ENCODE assay signal across 23 cellular contexts in genomic region chr5:423233-423565, GRCh38. TPM values are rescaled to one million over a fixed set of nuclear protein-coding genes. Genes with fewer than 3 reads are reported as not detected.
DNase-seq lines count a peak whose midpoint lies in the region; ATAC-seq and TF ChIP-seq lines count a peak whose summit lies in the region.
"Had no signal": no experiment of that assay in that cellular context is flagged by ENCODE, and none has a peak within 500 bp of the region (broad histone marks: within the 10 kb centered on the region; RNA-seq: fewer than 3 reads in every experiment).

No MANE protein-coding gene starts in this region.

- peak overlapping the region; percentile 13 for H3K27ac Mint-ChIP-seq in activated CD8-positive, alpha-beta T cell treated with anti-CD3 and anti-CD28 coated beads for 36 hours
- H3K27ac Mint-ChIP-seq in neural crest cell (ENCODE audit: unreplicated experiment), result peak overlapping the region; percentile 50
- no peak overlapping the region for H3K27ac Mint-ChIP-seq in glutamatergic neuron (ENCODE audit: unreplicated experiment)
- H3K27ac Mint-ChIP-seq: B cell had no signal

- H2BK5ac ChIP-seq in neuronal stem cell (ENCODE audit: low read length), result no peak overlapping the region

- H3K18ac ChIP-seq in neuronal stem cell (ENCODE audit: low read length), result no peak overlapping the region

- H3K14ac ChIP-seq in neuronal stem cell (ENCODE audit: low read length), result no peak overlapping the region

- no peak overlapping the region for H2BK120ac ChIP-seq in neuronal stem cell (ENCODE audit: low read depth, low read length)

- H3K9ac ChIP-seq in BLaER1 (no peak overlapping the region), neuronal stem cell (ENCODE audit: low read depth, low read length, poor library complexity) (no peak overlapping the region)

- peaks cover 24% of the 10 kb centered on the region for H3K36me3 Mint-ChIP-seq in activated CD8-positive, alpha-beta T cell treated with anti-CD3 and anti-CD28 coated beads for 36 hours (ENCODE audit: low read depth)
- H3K36me3 Mint-ChIP-seq in neural crest cell (ENCODE audit: low read depth), result peaks cover 4% of the 10 kb centered on the region
- H3K36me3 Mint-ChIP-seq in glutamatergic neuron (ENCODE audit: unreplicated experiment), result no peaks in the 10 kb centered on the region

- no peak overlapping the region for H2BK15ac ChIP-seq in neuronal stem cell (ENCODE audit: low read length)

- DNase-seq in activated CD4-positive, CD25-positive, alpha-beta regulatory T cell treated with anti-CD3 and anti-CD28 coated beads, Interleukin-2, amount 50 U/mL, for 72 hours, result peak; percentile 22
- DNase-seq in activated CD8-positive, alpha-beta T cell treated with anti-CD3 and anti-CD28 coated beads for 36 hours, result no peak
- no peak for DNase-seq in neural crest cell (ENCODE audit: low read depth, low spot score)
- DNase-seq in neuronal stem cell (ENCODE audit: low spot score), result no peak
- DNase-seq in glutamatergic neuron, result no peak
- DNase-seq: activated CD8-positive, alpha-beta memory T cell treated with anti-CD3 and anti-CD28 coated beads, Interleukin-2, amount 50 U/mL, for 4 hours; COR-L47; DND-41; effector CD8-positive, alpha-beta T cell; NCI-H146; NCI-H526 treated with DMSO at 0.1 percent for 48 hours; stimulated activated CD4-positive, alpha-beta T cell treated with anti-CD3 and anti-CD28 coated beads, Interleukin-4, amount 100 ng/mL, for 1 hour; stimulated activated naive CD8-positive, alpha-beta T cell treated with anti-CD3 and anti-CD28 coated beads, Interleukin-15, Interleukin-2, amounts not matched to agents 100 U/mL and 50 U/mL, for 24 hours; T1000 had no signal

- H3K4me2 ChIP-seq in BLaER1, result peak overlapping the region; percentile 66
- no peak overlapping the region for H3K4me2 ChIP-seq in neuronal stem cell (ENCODE audit: insufficient read depth, low read length, poor library complexity, severe bottlenecking)

- H3K4me3 ChIP-seq in BLaER1 (no peak overlapping the region), neuronal stem cell (ENCODE audit: low read length in 2 of 2) (no peak overlapping the region)
- H3K4me3 ChIP-seq: K562, lung had no signal

- H3K4ac ChIP-seq in neuronal stem cell (ENCODE audit: low read length), result no peak overlapping the region

- no peak for TF ChIP-seq CTCF in activated CD8-positive, alpha-beta T cell treated with anti-CD3 and anti-CD28 coated beads for 36 hours (IDR thresholded peaks at IDR 0.05)
- no peak for TF ChIP-seq CTCF in neural crest cell (conservative IDR thresholded peaks at IDR 0.05)
- no peak for TF ChIP-seq CTCF in glutamatergic neuron (IDR thresholded peaks at IDR 0.05; ENCODE audit: partially characterized antibody, unreplicated experiment)

- CTCF ChIA-PET in activated CD8-positive, alpha-beta T cell treated with anti-CD3 and anti-CD28 coated beads for 36 hours (lab: Charles Lee), result interaction anchor here (2.2 kb wide), 1 partner anchor 106 kb away, joined by 8 read pairs; no protein-coding TSS in a partner anchor

- POLR2A ChIA-PET in activated CD8-positive, alpha-beta T cell treated with anti-CD3 and anti-CD28 coated beads for 36 hours (lab: Charles Lee), result interaction anchor here (0.5 to 1.8 kb wide), 2 partner anchors 28 to 114 kb away, joined by 3 to 4 read pairs; no protein-coding TSS in a partner anchor

- H2BK12ac ChIP-seq in neuronal stem cell (ENCODE audit: low read length), result no peak overlapping the region

- H3K27ac ChIP-seq in BLaER1 (no peak overlapping the region), neuronal stem cell (replicated peaks; ENCODE audit: low read length) (no peak overlapping the region)

- no peak overlapping the region for H2AFZ ChIP-seq in neuronal stem cell (ENCODE audit: low read length)

- peaks cover 8% of the 10 kb centered on the region; the same call in 1 of the 2 replicates for H3K9me3 ChIP-seq in BLaER1
- H3K9me3 ChIP-seq in neuronal stem cell (replicated peaks in 1 of 2; ENCODE audit: control insufficient read depth in 2 of 2, insufficient read depth in 1 of 2, low read depth in 1 of 2, low read length in 2 of 2), result peaks cover 0 to 4% of the 10 kb centered on the region in 2 donors

- no peak overlapping the region for H3K4me3 Mint-ChIP-seq in activated CD8-positive, alpha-beta T cell treated with anti-CD3 and anti-CD28 coated beads for 36 hours
- H3K4me3 Mint-ChIP-seq in neural crest cell (no peak overlapping the region), glutamatergic neuron (ENCODE audit: unreplicated experiment) (no peak overlapping the region)
- H3K4me3 Mint-ChIP-seq: B cell had no signal

- no peaks in the 10 kb centered on the region for H4K20me1 ChIP-seq in BLaER1

- H4K8ac ChIP-seq in neuronal stem cell (ENCODE audit: low read depth, low read length), result no peak overlapping the region

- H3K9me3 Mint-ChIP-seq in activated CD8-positive, alpha-beta T cell treated with anti-CD3 and anti-CD28 coated beads for 36 hours, result no peaks in the 10 kb centered on the region
- H3K9me3 Mint-ChIP-seq in neural crest cell (peaks cover 8% of the 10 kb centered on the region), glutamatergic neuron (ENCODE audit: unreplicated experiment) (peaks cover 7% of the 10 kb centered on the region)

- intact Hi-C loops in activated CD8-positive, alpha-beta T cell treated with anti-CD3 and anti-CD28 coated beads for 36 hours (cut with micrococcal nuclease), result no loop called here

- H3K4me1 ChIP-seq in BLaER1, result peaks cover 61% of the 10 kb centered on the region
- peaks cover 0 to 5% of the 10 kb centered on the region in 2 donors for H3K4me1 ChIP-seq in neuronal stem cell (ENCODE audit: control insufficient read depth in 2 of 2, insufficient read depth in 1 of 2, low read depth in 1 of 2, low read length in 2 of 2)

- H3K23ac ChIP-seq in neuronal stem cell (ENCODE audit: low read depth, low read length, poor library complexity), result no peak overlapping the region

- no CpG with 5 or more reads among the region's 9 CpGs for WGBS in neuronal stem cell (ENCODE audit: extremely low coverage in 2 of 2, insufficient read length in 2 of 2, insufficient replicate concordance in 1 of 2), 2 donors

- no peak overlapping the region for H4K91ac ChIP-seq in neuronal stem cell (ENCODE audit: low read depth, low read length, poor library complexity)

- H3K36me3 ChIP-seq in BLaER1 (peaks cover 4% of the 10 kb centered on the region; the same call in 1 of the 2 replicates), neuronal stem cell (replicated peaks in 1 of 2; ENCODE audit: control insufficient read depth in 2 of 2, insufficient read depth in 2 of 2, low read length in 2 of 2) (no peaks in the 10 kb centered on the region)

- H3K79me1 ChIP-seq in neuronal stem cell (ENCODE audit: low read depth, low read length), result no peaks in the 10 kb centered on the region

- ATAC-seq in activated CD4-positive, CD25-positive, alpha-beta regulatory T cell treated with anti-CD3 and anti-CD28 coated beads, Interleukin-2, amount 50 U/mL, for 24 hours, result no peak
- ATAC-seq in activated CD8-positive, alpha-beta T cell treated with anti-CD3 and anti-CD28 coated beads for 36 hours, result no peak
- no peak for ATAC-seq in HG02884 (IDR thresholded peaks at IDR 0.05; ENCODE audit: unreplicated experiment)
- ATAC-seq: esophagus mucosa; HCT116; SK-N-SH treated with all-trans-retinoic acid at 6 μM for 48 hours; stimulated activated naive CD8-positive, alpha-beta T cell treated with anti-CD3 and anti-CD28 coated beads, Interleukin-15, Interleukin-2, amounts not matched to agents 100 U/mL and 50 U/mL, for 24 hours had no signal

- H3K4me1 Mint-ChIP-seq in activated CD8-positive, alpha-beta T cell treated with anti-CD3 and anti-CD28 coated beads for 36 hours (ENCODE audit: low read depth), result peaks cover 19% of the 10 kb centered on the region
- H3K4me1 Mint-ChIP-seq in neural crest cell, result peaks cover 7% of the 10 kb centered on the region
- peaks cover 3% of the 10 kb centered on the region for H3K4me1 Mint-ChIP-seq in glutamatergic neuron (ENCODE audit: low read depth, unreplicated experiment)

- H2AK5ac ChIP-seq in neuronal stem cell (ENCODE audit: low read depth, low read length), result no peak overlapping the region

- peaks cover 6% of the 10 kb centered on the region for H3K27me3 Mint-ChIP-seq in activated CD8-positive, alpha-beta T cell treated with anti-CD3 and anti-CD28 coated beads for 36 hours
- H3K27me3 Mint-ChIP-seq in neural crest cell (ENCODE audit: low read depth) (no peaks in the 10 kb centered on the region), glutamatergic neuron (ENCODE audit: unreplicated experiment) (peaks cover 8% of the 10 kb centered on the region)
- H3K27me3 Mint-ChIP-seq: B cell had no signal

- H3K27me3 ChIP-seq in BLaER1, result no peaks in the 10 kb centered on the region
- H3K27me3 ChIP-seq in neuronal stem cell (ENCODE audit: control insufficient read depth in 3 of 3, insufficient read depth in 3 of 3, low read depth in 1 of 3, low read length in 3 of 3), result no peaks in the 10 kb centered on the region

RNA-seq across cellular contexts. Expression of gene EXOC3, which starts 19.8 kb away (rescaled TPM):
- 10 to 100 TPM; 65.9 to 67.6 TPM for total RNA-seq in activated CD8-positive, alpha-beta T cell treated with anti-CD3 and anti-CD28 coated beads for 36 hours
- 56.0 and 61.3 TPM in 2 replicates for total RNA-seq in neural crest cell
- 18.9 TPM for polyA plus RNA-seq in neuronal stem cell (2013, experiment 1 of 2)
- polyA plus RNA-seq in neuronal stem cell (2013, experiment 2 of 2), result 18.7 TPM
- total RNA-seq in glutamatergic neuron (ENCODE audit: unreplicated experiment), result 55.4 TPM
